In the genomic region with DNA sequence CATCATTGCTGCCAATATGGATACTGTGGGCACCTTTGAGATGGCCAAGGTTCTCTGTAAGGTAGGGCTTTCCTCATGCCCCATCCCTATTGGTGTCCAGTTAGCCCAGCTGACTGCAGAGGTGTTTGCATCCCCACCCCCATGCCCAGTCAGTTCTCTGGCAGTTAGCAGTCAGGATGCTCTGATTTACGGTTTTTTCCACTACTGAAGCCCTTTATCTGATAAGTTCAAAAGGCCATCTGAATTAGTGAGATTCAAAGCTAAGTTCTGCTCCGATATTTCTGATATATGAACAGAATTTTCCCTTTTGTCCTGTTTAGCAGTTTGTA, we compare ENCODE assay signal across 8 cellular contexts. TPM values are rescaled to one million over a fixed set of nuclear protein-coding genes. Genes with fewer than 3 reads are reported as not detected.
A peak's percentile ranks its signal among the peaks of the same experiment; 100 is the strongest.
DNase-seq lines count a peak whose midpoint lies in the region; ATAC-seq and TF ChIP-seq lines count a peak whose summit lies in the region.

No MANE protein-coding gene starts in this region.

- no peak overlapping the region for H3K27ac ChIP-seq in caudate nucleus (ENCODE audit: low read depth, low read length)

- peak overlapping the region; percentile 96 for H3K4me3 ChIP-seq in AG10803 (ENCODE audit: low read length)

- no peak for DNase-seq in AG10803 (ENCODE audit: low read depth)
- DNase-seq in central memory CD8-positive, alpha-beta T cell (ENCODE audit: low spot score in 2 of 2): no peak
- DNase-seq in naive B cell: no peak
- DNase-seq in caudate nucleus (lab: John Stamatoyannopoulos, UW): no peak
- no peak for DNase-seq in NCI-H1092 treated with DMSO at 0.1 percent for 48 hours (lab: John Stamatoyannopoulos, UW)
- DNase-seq in cerebellar cortex (ENCODE audit: low spot score): no peak

- no peak for TF ChIP-seq CTCF in AG10803 (conservative IDR thresholded peaks at IDR 0.05; ENCODE audit: low read length)

- peaks cover 25 to 38% (median 35%) of the 10 kb centered on the region in 3 donors for H3K4me1 Mint-ChIP-seq in IgD-negative memory B cell
- H3K4me1 Mint-ChIP-seq in central memory CD8-positive, alpha-beta T cell: peaks cover 64% of the 10 kb centered on the region
- H3K4me1 Mint-ChIP-seq in naive B cell: peaks cover 45 to 63% (median 56%) of the 10 kb centered on the region in 3 donors

- H3K36me3 Mint-ChIP-seq in IgD-negative memory B cell (no peaks in the 10 kb centered on the region), naive B cell (peaks cover 18 to 29% of the 10 kb centered on the region in 2 donors)
- peaks cover 31% of the 10 kb centered on the region for H3K36me3 Mint-ChIP-seq in central memory CD8-positive, alpha-beta T cell (ENCODE audit: insufficient read depth)

- H3K9me3 Mint-ChIP-seq in IgD-negative memory B cell: no peaks in the 10 kb centered on the region
- H3K9me3 Mint-ChIP-seq in central memory CD8-positive, alpha-beta T cell: no peaks in the 10 kb centered on the region
- no peaks in the 10 kb centered on the region for H3K9me3 Mint-ChIP-seq in naive B cell

- no peak for ATAC-seq in central memory CD8-positive, alpha-beta T cell (replicated peaks; ENCODE audit: extremely low read depth, poor library complexity, severe bottlenecking)
- ATAC-seq in naive B cell (ENCODE audit: low read depth in 2 of 2) (no peak), GM18861 (IDR thresholded peaks at IDR 0.05; ENCODE audit: unreplicated experiment) (no peak)

- peak overlapping the region; percentile 92 to 100 (median 99) for H3K4me3 Mint-ChIP-seq in IgD-negative memory B cell
- H3K4me3 Mint-ChIP-seq in central memory CD8-positive, alpha-beta T cell: peak overlapping the region; percentile 86
- peak overlapping the region; percentile 82 to 100 (median 99) for H3K4me3 Mint-ChIP-seq in naive B cell

- peak overlapping the region in 2 of 3 donors; percentile 88 to 94 for H3K27ac Mint-ChIP-seq in IgD-negative memory B cell
- H3K27ac Mint-ChIP-seq in central memory CD8-positive, alpha-beta T cell (ENCODE audit: low read depth): peak overlapping the region; percentile 8
- peak overlapping the region in 2 of 6 donors; percentile 68 to 97 for H3K27ac Mint-ChIP-seq in naive B cell

- H3K27me3 Mint-ChIP-seq in IgD-negative memory B cell (no peaks in the 10 kb centered on the region), naive B cell (no peaks in the 10 kb centered on the region)
- H3K27me3 Mint-ChIP-seq in central memory CD8-positive, alpha-beta T cell: no peaks in the 10 kb centered on the region

RNA-seq across cellular contexts. Expression of a gene that starts 0.8 kb away (rescaled TPM):
- polyA plus RNA-seq in IgD-negative memory B cell (64.1 TPM), naive B cell (ENCODE audit: low read depth in 6 of 6) (100 to 1,000 TPM in 3 of 6 donors, 10 to 100 TPM in 3; 90.3 to 120 (median 99.2) TPM)

RNA-seq across cellular contexts. Expression of a gene that starts 1.3 kb away (rescaled TPM):
- polyA plus RNA-seq in IgD-negative memory B cell (273 TPM), naive B cell (ENCODE audit: low read depth in 6 of 6) (100 to 1,000 TPM; 306 to 385 (median 326) TPM)

RNA-seq across cellular contexts. Expression of a gene that starts 8.9 kb away (rescaled TPM):
- 186 TPM for polyA plus RNA-seq in IgD-negative memory B cell
- polyA plus RNA-seq in naive B cell (ENCODE audit: low read depth in 6 of 6): 100 to 1,000 TPM; 238 to 289 (median 254) TPM

RNA-seq across cellular contexts. Expression of a gene that starts 17.6 kb away (rescaled TPM):
- polyA plus RNA-seq in IgD-negative memory B cell (33.5 TPM), naive B cell (ENCODE audit: low read depth in 6 of 6) (10 to 100 TPM; 32.7 to 48.2 (median 37.3) TPM)

RNA-seq across cellular contexts. Expression of a gene that starts 20.2 kb away (rescaled TPM):
- polyA plus RNA-seq in IgD-negative memory B cell (170 TPM), naive B cell (ENCODE audit: low read depth in 6 of 6) (100 to 1,000 TPM; 139 to 167 (median 157) TPM)
